16 cellular contexts compared by ENCODE assay signal in genomic region chr22:25131198-25131887, GRCh38.
DNase-seq lines count a peak whose midpoint lies in the region; ATAC-seq, FAIRE-seq and TF ChIP-seq lines count a peak whose summit lies in the region.
"Had no signal": no experiment of that assay in that cellular context is flagged by ENCODE, and none has a peak within 500 bp of the region (broad histone marks: within the 10 kb centered on the region; RNA-seq: fewer than 3 reads in every experiment).

No MANE protein-coding gene starts in this region.

- intact Hi-C loops in Calu3 (cut with micrococcal nuclease; ENCODE audit: unreplicated experiment) (loop anchor here (5.0 kb wide), 1 partner anchor 49 kb away; no protein-coding TSS in a partner anchor), psoas muscle (cut with DNase I) (no loop called here), head of caudate nucleus (cut with DNase I) (no loop called here), kidney (cut with DNase I) (no loop called here)

- H3K4me3 Mint-ChIP-seq in Calu3 (ENCODE audit: low read depth, unreplicated experiment), result no peak overlapping the region
- H3K4me3 Mint-ChIP-seq: activated CD8-positive, alpha-beta T cell treated with anti-CD3 and anti-CD28 coated beads for 36 hours; activated naive CD8-positive, alpha-beta T cell treated with anti-CD3 and anti-CD28 coated beads for 36 hours; T-cell had no signal

- no peaks in the 10 kb centered on the region for H3K27me3 ChIP-seq in psoas muscle (ENCODE audit: insufficient read depth in 3 of 3, low read length in 2 of 3)
- H3K27me3 ChIP-seq: BLaER1, sigmoid colon had no signal

- WGBS in psoas muscle, 3 donors, result 66 to 69% (median 69%) methylated on average over 9 of the region's 9 CpGs

- peaks cover 24% of the 10 kb centered on the region for H3K36me3 Mint-ChIP-seq in Calu3 (ENCODE audit: insufficient read depth, unreplicated experiment)
- H3K36me3 Mint-ChIP-seq: activated naive CD8-positive, alpha-beta T cell treated with anti-CD3 and anti-CD28 coated beads for 36 hours; T-cell had no signal

- CTCF ChIA-PET in Calu3 (lab: Charles Lee), result interaction anchor here (0.9 to 2.7 kb wide), 4 partner anchors 10 to 50 kb away, joined by 3 to 10 read pairs (median 4); no protein-coding TSS in a partner anchor

- H3K27ac ChIP-seq in psoas muscle (peak overlapping the region; percentile 1), kidney (ENCODE audit: low read depth in 2 of 2, low read length in 2 of 2) (no peak overlapping the region)
- H3K27ac ChIP-seq: BLaER1, sigmoid colon had no signal

- no peak overlapping the region for H3K4me3 ChIP-seq in LNCaP clone FGC (ENCODE audit: low read depth, low read length)
- H3K4me3 ChIP-seq in epithelial cell of esophagus (ENCODE audit: low read length), result no peak overlapping the region
- H3K4me3 ChIP-seq in psoas muscle, result no peak overlapping the region
- H3K4me3 ChIP-seq in kidney (ENCODE audit: low read length in 2 of 2), result no peak overlapping the region
- H3K4me3 ChIP-seq: BLaER1, HAP-1, sigmoid colon had no signal

- no peaks in the 10 kb centered on the region for H3K9me3 Mint-ChIP-seq in Calu3 (ENCODE audit: low read depth, unreplicated experiment)
- H3K9me3 Mint-ChIP-seq: activated CD8-positive, alpha-beta T cell treated with anti-CD3 and anti-CD28 coated beads for 36 hours; activated naive CD8-positive, alpha-beta T cell treated with anti-CD3 and anti-CD28 coated beads for 36 hours; T-cell had no signal

- H3K9ac ChIP-seq in kidney (ENCODE audit: low read length in 2 of 2), result no peak overlapping the region
- H3K9ac ChIP-seq: BLaER1 had no signal

- H3K27me3 Mint-ChIP-seq in Calu3 (ENCODE audit: unreplicated experiment), result no peaks in the 10 kb centered on the region
- H3K27me3 Mint-ChIP-seq: activated CD8-positive, alpha-beta T cell treated with anti-CD3 and anti-CD28 coated beads for 36 hours; activated naive CD8-positive, alpha-beta T cell treated with anti-CD3 and anti-CD28 coated beads for 36 hours; T-cell had no signal

- H3K27ac Mint-ChIP-seq in Calu3 (ENCODE audit: unreplicated experiment), result peak overlapping the region; percentile 27
- H3K27ac Mint-ChIP-seq: activated CD8-positive, alpha-beta T cell treated with anti-CD3 and anti-CD28 coated beads for 36 hours; activated naive CD8-positive, alpha-beta T cell treated with anti-CD3 and anti-CD28 coated beads for 36 hours; T-cell had no signal

- H3K36me3 ChIP-seq in psoas muscle (ENCODE audit: insufficient read depth in 1 of 2, low read depth in 1 of 2) (no peaks in the 10 kb centered on the region), kidney (ENCODE audit: control insufficient read depth in 1 of 2, insufficient read depth in 2 of 2, low read length in 2 of 2) (no peaks in the 10 kb centered on the region)
- H3K36me3 ChIP-seq: BLaER1, HAP-1, sigmoid colon had no signal

- no TSS peak for BruUV-seq in Calu3 (replicated peaks; lab: Mats Ljungman, UMichigan)

- peaks cover 65% of the 10 kb centered on the region for H3K4me1 Mint-ChIP-seq in Calu3 (ENCODE audit: low read depth, unreplicated experiment)
- H3K4me1 Mint-ChIP-seq: T-cell had no signal

- FAIRE-seq in kidney (lab: Jason Lieb, UNC) (no peak), frontal cortex (lab: Jason Lieb, UNC) (no peak)

- no peaks in the 10 kb centered on the region for H3K9me3 ChIP-seq in psoas muscle
- no peaks in the 10 kb centered on the region for H3K9me3 ChIP-seq in kidney (ENCODE audit: control insufficient read depth in 1 of 2, low read length in 2 of 2)
- H3K9me3 ChIP-seq: BLaER1, HAP-1, sigmoid colon had no signal

- no peak for TF ChIP-seq CTCF in Calu3 (IDR thresholded peaks at IDR 0.05; ENCODE audit: unreplicated experiment)
- peak; percentile 38; the same call in 1 of the 2 replicates for TF ChIP-seq CTCF in LNCaP clone FGC (IDR thresholded peaks at IDR 0.05; ENCODE audit: control insufficient read depth, extremely low read depth, insufficient read depth)
- peak; percentile 18 for TF ChIP-seq CTCF in epithelial cell of esophagus (IDR thresholded peaks at IDR 0.05; ENCODE audit: insufficient read depth, low read depth, low read length, missing control alignments)
- peak; percentile 7 for TF ChIP-seq CTCF in psoas muscle (IDR thresholded peaks at IDR 0.05)
- no peak for TF ChIP-seq CTCF in kidney (IDR thresholded peaks at IDR 0.05; ENCODE audit: borderline replicate concordance, extremely low read depth, insufficient read depth)

- H3K4me1 ChIP-seq in psoas muscle, result peaks cover 36% of the 10 kb centered on the region
- peaks cover 11 to 15% of the 10 kb centered on the region in 2 donors for H3K4me1 ChIP-seq in kidney (ENCODE audit: control insufficient read depth in 1 of 2, insufficient read depth in 1 of 2, low read depth in 1 of 2, low read length in 2 of 2)
- H3K4me1 ChIP-seq: BLaER1 had no signal

- peak; percentile 27 to 59 (median 56) for ATAC-seq in psoas muscle
- ATAC-seq: activated CD8-positive, alpha-beta T cell treated with anti-CD3 and anti-CD28 coated beads for 36 hours; T-cell had no signal

- peak; percentile 47 for DNase-seq in Calu3
- DNase-seq in LNCaP clone FGC (ENCODE audit: low read depth), result peak; percentile 75
- no peak for DNase-seq in epithelial cell of esophagus (ENCODE audit: low read depth)
- no peak for DNase-seq in psoas muscle
- DNase-seq in head of caudate nucleus, result no peak
- DNase-seq in kidney, result no peak
- DNase-seq in frontal cortex (ENCODE audit: low spot score in 2 of 2), result no peak
- DNase-seq: activated CD8-positive, alpha-beta T cell treated with anti-CD3 and anti-CD28 coated beads for 36 hours; activated naive CD8-positive, alpha-beta T cell treated with anti-CD3 and anti-CD28 coated beads for 36 hours; activated T-cell treated with anti-CD3 and anti-CD28 coated beads, Interleukin-2, amount 50 U/mL, for 48 hours; DND-41; Kasumi-1; sigmoid colon; T-cell had no signal

Comparison
In these comparisons a context has a peak if more than half of its experiments do, and no peak if none do; other contexts are left out.
1. DNase-seq: peak in Calu3 (single experiment) and LNCaP clone FGC (single experiment); none in epithelial cell of esophagus (single experiment), psoas muscle (0 of 2), head of caudate nucleus (0 of 42), kidney (single experiment) and frontal cortex (0 of 2).
2. CTCF ChIP-seq: peak in LNCaP clone FGC (single experiment), epithelial cell of esophagus (single experiment) and psoas muscle (single experiment); none in Calu3 (single experiment) and kidney (single experiment).